ENCODE assay signal across 19 cellular contexts in the genomic region with DNA sequence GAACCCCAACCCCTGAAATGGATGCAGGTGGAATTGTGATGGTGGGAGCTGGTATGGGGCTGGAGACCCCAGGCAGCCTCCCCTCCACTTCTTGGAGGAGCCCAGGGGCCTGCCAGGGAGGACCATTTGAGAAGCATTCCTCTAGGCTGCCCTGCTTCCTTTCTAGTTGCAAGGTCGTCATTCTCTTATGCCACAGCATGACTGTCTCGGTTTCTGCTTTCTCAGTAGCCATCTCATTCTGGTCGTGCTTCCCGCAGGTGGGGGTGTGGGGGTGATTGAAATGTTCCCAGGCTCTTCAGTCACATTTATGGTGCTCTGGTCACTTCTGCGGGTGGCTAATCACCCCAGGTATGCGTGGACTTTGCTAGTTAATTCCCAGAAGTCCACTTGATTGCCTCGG.
"Had no signal": no experiment of that assay in that cellular context is flagged by ENCODE, and none has a peak within 500 bp of the region (broad histone marks: within the 10 kb centered on the region; RNA-seq: fewer than 3 reads in every experiment).

No MANE protein-coding gene starts in this region.

- H3K27me3 ChIP-seq: SJSA1 had no signal

- H3K4me1 ChIP-seq: SJSA1 had no signal

- DNase-seq: KBM-7, MM.1S, NCI-H1048, NCI-H1105, NCI-H1417, NCI-H1436 treated with DMSO at 0.1 percent for 48 hours, NCI-H1694, NCI-H187 treated with DMSO at 0.1 percent for 48 hours, NCI-H2029 treated with DMSO at 0.1 percent for 48 hours, NCI-H2171 treated with DMSO at 0.1 percent for 48 hours, NCI-H524, NCI-H526 treated with DMSO at 0.1 percent for 48 hours, NCI-H748 treated with DMSO at 0.1 percent for 48 hours, Right ventricle myocardium superior, RPMI8226, SIG-M5 had no signal

- H3K27ac ChIP-seq: HL-60, SJSA1, SK-N-MC had no signal

- H3K9me3 ChIP-seq: SJSA1 had no signal

- H3K36me3 ChIP-seq: SJSA1 had no signal

- H3K4me3 ChIP-seq: SJSA1, SK-N-MC had no signal
